In the genomic region with DNA sequence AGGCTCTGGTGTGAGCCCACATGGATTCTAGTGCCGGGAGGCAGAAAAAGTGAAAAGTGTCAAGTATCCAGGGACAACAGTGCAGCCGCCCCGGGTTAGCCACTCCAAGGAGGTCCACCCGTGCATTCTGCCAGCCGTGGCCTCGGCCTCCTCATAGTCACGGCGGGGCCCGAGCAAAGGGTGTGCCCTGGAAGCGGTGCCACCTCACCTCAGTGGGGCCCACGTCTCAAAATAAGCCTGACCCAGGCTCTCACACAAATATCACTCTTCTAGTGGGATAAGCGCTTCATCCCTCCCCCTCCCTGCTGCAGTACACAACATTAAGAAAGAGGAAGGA, we compare ENCODE assay signal across 8 cellular contexts. TPM values are rescaled to one million over a fixed set of nuclear protein-coding genes. Genes with fewer than 3 reads are reported as not detected.
DNase-seq lines count a peak whose midpoint lies in the region; ATAC-seq, FAIRE-seq and TF ChIP-seq lines count a peak whose summit lies in the region.

No MANE protein-coding gene starts in this region.

- DNase-seq in SJSA1 (ENCODE audit: low read depth in 1 of 2, low spot score in 2 of 2) (peak in 1 of 2 experiments; percentile 51), fibroblast of villous mesenchyme (ENCODE audit: low read depth) (no peak), prostate gland (ENCODE audit: low spot score) (no peak), GDM1 (lab: John Stamatoyannopoulos, UW) (no peak), C1 segment of cervical spinal cord (lab: John Stamatoyannopoulos, UW) (no peak), frontal cortex (ENCODE audit: low spot score in 2 of 2) (no peak)

- ATAC-seq in GM19455 (IDR thresholded peaks at IDR 0.05; ENCODE audit: unreplicated experiment) (peak; percentile 43), HG02840 (IDR thresholded peaks at IDR 0.05; ENCODE audit: low FRiP score, unreplicated experiment) (no peak)

- H3K4me3 ChIP-seq in SJSA1 (peak overlapping the region; percentile 80), fibroblast of villous mesenchyme (ENCODE audit: low read depth, low read length) (peak overlapping the region; percentile 51), prostate gland (peak overlapping the region; percentile 42 to 43)

- intact Hi-C loops in prostate gland (cut with DNase I): no loop called here

- no peaks in the 10 kb centered on the region for H3K27me3 ChIP-seq in SJSA1 (replicated peaks)
- H3K27me3 ChIP-seq in prostate gland (replicated peaks; ENCODE audit: insufficient read depth): no peaks in the 10 kb centered on the region

- TF ChIP-seq POLR2A in prostate gland (IDR thresholded peaks at IDR 0.05): no peak

- peaks cover 3% of the 10 kb centered on the region; the same call in 1 of the 2 replicates for H3K36me3 ChIP-seq in SJSA1
- H3K36me3 ChIP-seq in prostate gland: no peaks in the 10 kb centered on the region

- WGBS in prostate gland: under 1% methylated on average over 12 of the region's 12 CpGs

- no peak for FAIRE-seq in frontal cortex (lab: Jason Lieb, UNC)

- H3K27ac ChIP-seq in SJSA1 (peak overlapping the region; percentile 75), prostate gland (peak overlapping the region; percentile 51 to 73)

- H3K4me1 ChIP-seq in SJSA1 (replicated peaks): peaks cover 12% of the 10 kb centered on the region
- H3K4me1 ChIP-seq in prostate gland (replicated peaks): no peaks in the 10 kb centered on the region

- H3K9me3 ChIP-seq in SJSA1 (replicated peaks) (no peaks in the 10 kb centered on the region), prostate gland (no peaks in the 10 kb centered on the region)

- TF ChIP-seq CTCF in fibroblast of villous mesenchyme (IDR thresholded peaks at IDR 0.05; ENCODE audit: insufficient read depth, low read depth, low read length) (no peak), prostate gland (IDR thresholded peaks at IDR 0.05) (no peak)

RNA-seq across cellular contexts. Expression of a gene that starts 0.4 kb away (rescaled TPM):
- 9.4 and 20.1 TPM in 2 replicates for total RNA-seq in SJSA1 (2014; rRNA removed; shearing (Covaris generic))
- total RNA-seq in fibroblast of villous mesenchyme: 0.97 and 1.3 TPM in 2 replicates
- total RNA-seq in prostate gland: 10 to 100 TPM in 1 of 2 donors, 1 to 10 TPM in 1; 8.9 to 10.7 TPM
- total RNA-seq in frontal cortex: 93.3 TPM
